ENCODE assay signal across 17 cellular contexts in the genomic region with DNA sequence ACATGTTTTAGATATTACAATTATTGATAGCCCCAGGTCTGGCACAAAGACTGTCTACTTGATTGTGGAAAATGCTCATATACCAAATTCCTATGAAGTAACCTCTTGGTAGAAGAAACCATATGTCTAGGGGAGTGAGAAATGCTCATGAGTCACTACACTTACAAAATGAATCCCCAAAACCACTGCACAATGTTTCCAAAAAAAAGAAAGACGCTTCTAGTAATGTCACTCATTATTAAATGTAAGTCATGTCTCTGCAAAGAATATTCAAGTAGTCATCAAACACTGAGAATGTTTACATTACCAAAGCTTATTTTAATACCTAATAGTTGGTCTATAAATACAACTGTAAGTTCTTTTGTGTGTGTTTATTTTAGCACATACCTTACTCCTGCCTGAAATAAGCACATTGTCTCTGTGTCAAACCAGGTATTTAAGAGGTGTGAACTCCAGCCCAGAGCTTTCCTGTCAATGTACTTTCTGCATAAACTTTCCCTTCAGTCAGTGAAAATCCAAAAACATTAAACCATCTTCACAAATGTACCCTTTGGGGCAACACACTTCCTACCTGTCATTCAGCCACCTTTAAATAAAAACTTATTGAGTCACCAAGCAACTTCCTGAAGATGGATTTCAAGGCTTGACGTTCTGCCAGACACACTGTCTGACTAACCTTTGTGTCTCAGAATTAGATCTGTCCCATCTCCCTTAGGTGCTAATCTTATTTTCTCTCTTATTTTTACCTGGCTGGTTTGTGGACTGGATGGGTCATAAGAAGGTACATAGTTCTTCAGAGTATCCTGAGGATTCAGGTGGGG.
DNase-seq lines count a peak whose midpoint lies in the region; ATAC-seq, FAIRE-seq and TF ChIP-seq lines count a peak whose summit lies in the region.
"Had no signal": no experiment of that assay in that cellular context is flagged by ENCODE, and none has a peak within 500 bp of the region (broad histone marks: within the 10 kb centered on the region; RNA-seq: fewer than 3 reads in every experiment).

No MANE protein-coding gene starts in this region.

- H3K4me1 ChIP-seq in keratinocyte (ENCODE audit: control insufficient read depth, extremely low read depth, insufficient read depth, low read length), result peaks cover 16% of the 10 kb centered on the region
- H3K4me1 ChIP-seq: upper lobe of left lung had no signal

- DNase-seq in AG20443 (ENCODE audit: low spot score), result peak; percentile 13
- peak; percentile 8 for DNase-seq in RPMI7951 (ENCODE audit: low read depth)
- DNase-seq in choroid plexus epithelial cell (ENCODE audit: low read depth), result peak; percentile 75
- DNase-seq in keratinocyte (ENCODE audit: low read depth, low spot score), result no peak
- DNase-seq in activated CD8-positive, alpha-beta memory T cell treated with anti-CD3 and anti-CD28 coated beads for 24 hours, result no peak
- no peak for DNase-seq in NCI-H187 (lab: John Stamatoyannopoulos, UW)
- DNase-seq: activated CD4-positive, alpha-beta T cell treated with anti-CD3 and anti-CD28 coated beads, Interleukin-2, amount 10 ng/mL, durations not matched to agents 24 days and 14 days; cerebellar nuclear complex; mucosa of descending colon; NCI-H1694 treated with DMSO at 0.1 percent for 48 hours; NCI-H510A; nucleus accumbens; stimulated activated naive CD4-positive, alpha-beta T cell; upper lobe of left lung had no signal

- no peak overlapping the region for H2AFZ ChIP-seq in keratinocyte (ENCODE audit: control insufficient read depth, low read length)
- H2AFZ ChIP-seq: hepatocyte had no signal

- peak overlapping the region; percentile 44 for H3K4me2 ChIP-seq in keratinocyte (ENCODE audit: control insufficient read depth, extremely low read depth, insufficient read depth, low read depth, low read length)
- H3K4me2 ChIP-seq: hepatocyte had no signal

- peak; percentile 94 for FAIRE-seq in keratinocyte (lab: Jason Lieb, UNC)

- H3K79me2 ChIP-seq in keratinocyte (ENCODE audit: control insufficient read depth, insufficient read depth, low read length), result no peaks in the 10 kb centered on the region
- H3K79me2 ChIP-seq: hepatocyte had no signal

- ATAC-seq in GM21381 (IDR thresholded peaks at IDR 0.05; ENCODE audit: unreplicated experiment) (no peak), GM19324 (IDR thresholded peaks at IDR 0.05; ENCODE audit: low FRiP score, unreplicated experiment) (no peak)
- ATAC-seq: mucosa of descending colon had no signal

- H3K9ac ChIP-seq in keratinocyte (ENCODE audit: control insufficient read depth, extremely low read depth, insufficient read depth, low read length), result no peak overlapping the region

- H3K36me3 ChIP-seq in keratinocyte (ENCODE audit: control insufficient read depth in 2 of 2, extremely low read depth in 1 of 2, insufficient read depth in 2 of 2, low read length in 2 of 2), result peaks cover 8 to 12% of the 10 kb centered on the region in 2 experiments

- H4K20me1 ChIP-seq in keratinocyte (ENCODE audit: control insufficient read depth, extremely low read depth, insufficient read depth, low read length), result no peaks in the 10 kb centered on the region

- H3K9me3 ChIP-seq in keratinocyte (ENCODE audit: control insufficient read depth, low read depth, low read length), result no peaks in the 10 kb centered on the region
- H3K9me3 ChIP-seq: mucosa of descending colon, upper lobe of left lung had no signal

- H3K4me3 ChIP-seq in choroid plexus epithelial cell (ENCODE audit: low read depth, low read length) (no peak overlapping the region), keratinocyte (ENCODE audit: control insufficient read depth in 2 of 3, extremely low read depth in 1 of 3, insufficient read depth in 2 of 3, low read depth in 1 of 3, low read length in 3 of 3) (no peak overlapping the region)
- H3K4me3 ChIP-seq: hepatocyte, mucosa of descending colon, upper lobe of left lung had no signal

- dilution Hi-C loops in keratinocyte (cut with MboI; ENCODE audit: extremely low pct_ligation_motif_present, low sequenced_read_pairs), result no loop called here

- H3K27ac ChIP-seq in keratinocyte (ENCODE audit: control insufficient read depth, insufficient read depth, low read length), result peak overlapping the region; percentile 43
- H3K27ac ChIP-seq: hepatocyte, upper lobe of left lung had no signal

- no peaks in the 10 kb centered on the region for H3K9me1 ChIP-seq in keratinocyte (ENCODE audit: control insufficient read depth, extremely low read depth, insufficient read depth, low read length)

- no peaks in the 10 kb centered on the region for H3K27me3 ChIP-seq in keratinocyte (ENCODE audit: control insufficient read depth, extremely low read depth, insufficient read depth, low read length)
- H3K27me3 ChIP-seq: hepatocyte, upper lobe of left lung had no signal

- TF ChIP-seq CTCF in choroid plexus epithelial cell (conservative IDR thresholded peaks at IDR 0.05; ENCODE audit: low read depth, low read length), result no peak
- no peak for TF ChIP-seq CTCF in keratinocyte (optimal IDR thresholded peaks at IDR 0.05 in 1 of 3, IDR thresholded peaks at IDR 0.05 in 1 of 3, conservative IDR thresholded peaks at IDR 0.05 in 1 of 3; ENCODE audit: extremely low read depth in 1 of 3, insufficient read depth in 2 of 3, low read length in 3 of 3)

Comparison
In these comparisons a context has a peak if more than half of its experiments do, and no peak if none do; other contexts are left out.
1. DNase-seq: peak in AG20443 (single experiment), RPMI7951 (single experiment) and choroid plexus epithelial cell (single experiment); none in keratinocyte (single experiment), activated CD8-positive, alpha-beta memory T cell treated with anti-CD3 and anti-CD28 coated beads for 24 hours (single experiment) and NCI-H187 (0 of 2).